1 cellular context compared by ENCODE assay signal in genomic region chr16:74984670-74985411, GRCh38.
TF ChIP-seq lines count a peak whose summit lies in the region.

A gene with protein sequence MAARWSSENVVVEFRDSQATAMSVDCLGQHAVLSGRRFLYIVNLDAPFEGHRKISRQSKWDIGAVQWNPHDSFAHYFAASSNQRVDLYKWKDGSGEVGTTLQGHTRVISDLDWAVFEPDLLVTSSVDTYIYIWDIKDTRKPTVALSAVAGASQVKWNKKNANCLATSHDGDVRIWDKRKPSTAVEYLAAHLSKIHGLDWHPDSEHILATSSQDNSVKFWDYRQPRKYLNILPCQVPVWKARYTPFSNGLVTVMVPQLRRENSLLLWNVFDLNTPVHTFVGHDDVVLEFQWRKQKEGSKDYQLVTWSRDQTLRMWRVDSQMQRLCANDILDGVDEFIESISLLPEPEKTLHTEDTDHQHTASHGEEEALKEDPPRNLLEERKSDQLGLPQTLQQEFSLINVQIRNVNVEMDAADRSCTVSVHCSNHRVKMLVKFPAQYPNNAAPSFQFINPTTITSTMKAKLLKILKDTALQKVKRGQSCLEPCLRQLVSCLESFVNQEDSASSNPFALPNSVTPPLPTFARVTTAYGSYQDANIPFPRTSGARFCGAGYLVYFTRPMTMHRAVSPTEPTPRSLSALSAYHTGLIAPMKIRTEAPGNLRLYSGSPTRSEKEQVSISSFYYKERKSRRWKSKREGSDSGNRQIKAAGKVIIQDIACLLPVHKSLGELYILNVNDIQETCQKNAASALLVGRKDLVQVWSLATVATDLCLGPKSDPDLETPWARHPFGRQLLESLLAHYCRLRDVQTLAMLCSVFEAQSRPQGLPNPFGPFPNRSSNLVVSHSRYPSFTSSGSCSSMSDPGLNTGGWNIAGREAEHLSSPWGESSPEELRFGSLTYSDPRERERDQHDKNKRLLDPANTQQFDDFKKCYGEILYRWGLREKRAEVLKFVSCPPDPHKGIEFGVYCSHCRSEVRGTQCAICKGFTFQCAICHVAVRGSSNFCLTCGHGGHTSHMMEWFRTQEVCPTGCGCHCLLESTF (minus strand): TSS chr16:74985123. CDS start chr16:74985017, 106 bp downstream.

TF ChIP-seq in HepG2, 621 proteins besides CTCF, POLR2A, EP300 and RAD21 (continued from another document and continues in another):
- TF ChIP-seq, protein P1, sequence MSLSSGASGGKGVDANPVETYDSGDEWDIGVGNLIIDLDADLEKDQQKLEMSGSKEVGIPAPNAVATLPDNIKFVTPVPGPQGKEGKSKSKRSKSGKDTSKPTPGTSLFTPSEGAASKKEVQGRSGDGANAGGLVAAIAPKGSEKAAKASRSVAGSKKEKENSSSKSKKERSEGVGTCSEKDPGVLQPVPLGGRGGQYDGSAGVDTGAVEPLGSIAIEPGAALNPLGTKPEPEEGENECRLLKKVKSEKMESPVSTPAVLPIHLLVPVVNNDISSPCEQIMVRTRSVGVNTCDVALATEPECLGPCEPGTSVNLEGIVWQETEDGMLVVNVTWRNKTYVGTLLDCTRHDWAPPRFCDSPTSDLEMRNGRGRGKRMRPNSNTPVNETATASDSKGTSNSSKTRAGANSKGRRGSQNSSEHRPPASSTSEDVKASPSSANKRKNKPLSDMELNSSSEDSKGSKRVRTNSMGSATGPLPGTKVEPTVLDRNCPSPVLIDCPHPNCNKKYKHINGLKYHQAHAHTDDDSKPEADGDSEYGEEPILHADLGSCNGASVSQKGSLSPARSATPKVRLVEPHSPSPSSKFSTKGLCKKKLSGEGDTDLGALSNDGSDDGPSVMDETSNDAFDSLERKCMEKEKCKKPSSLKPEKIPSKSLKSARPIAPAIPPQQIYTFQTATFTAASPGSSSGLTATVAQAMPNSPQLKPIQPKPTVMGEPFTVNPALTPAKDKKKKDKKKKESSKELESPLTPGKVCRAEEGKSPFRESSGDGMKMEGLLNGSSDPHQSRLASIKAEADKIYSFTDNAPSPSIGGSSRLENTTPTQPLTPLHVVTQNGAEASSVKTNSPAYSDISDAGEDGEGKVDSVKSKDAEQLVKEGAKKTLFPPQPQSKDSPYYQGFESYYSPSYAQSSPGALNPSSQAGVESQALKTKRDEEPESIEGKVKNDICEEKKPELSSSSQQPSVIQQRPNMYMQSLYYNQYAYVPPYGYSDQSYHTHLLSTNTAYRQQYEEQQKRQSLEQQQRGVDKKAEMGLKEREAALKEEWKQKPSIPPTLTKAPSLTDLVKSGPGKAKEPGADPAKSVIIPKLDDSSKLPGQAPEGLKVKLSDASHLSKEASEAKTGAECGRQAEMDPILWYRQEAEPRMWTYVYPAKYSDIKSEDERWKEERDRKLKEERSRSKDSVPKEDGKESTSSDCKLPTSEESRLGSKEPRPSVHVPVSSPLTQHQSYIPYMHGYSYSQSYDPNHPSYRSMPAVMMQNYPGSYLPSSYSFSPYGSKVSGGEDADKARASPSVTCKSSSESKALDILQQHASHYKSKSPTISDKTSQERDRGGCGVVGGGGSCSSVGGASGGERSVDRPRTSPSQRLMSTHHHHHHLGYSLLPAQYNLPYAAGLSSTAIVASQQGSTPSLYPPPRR (CRISPR knock-in tag; IDR thresholded peaks at IDR 0.05; ENCODE audit: borderline replicate concordance) = 0 out of 2 replicates have a peak, but pooled peaks have one; percentile 31
- TF ChIP-seq ZNF335 (CRISPR knock-in tag; IDR thresholded peaks at IDR 0.05) (peak; percentile 66; the same call in 1 of the 2 replicates), ZNF207 (IDR thresholded peaks at IDR 0.05; ENCODE audit: borderline replicate concordance) (no peak), TEAD2 (CRISPR knock-in tag; IDR thresholded peaks at IDR 0.05) (peak; percentile 11; the same call in 1 of the 2 replicates), GFI1 (CRISPR knock-in tag; IDR thresholded peaks at IDR 0.05; ENCODE audit: borderline replicate concordance) (peak; percentile 66; the same call in 1 of the 2 replicates), ZNF432 (CRISPR knock-in tag; IDR thresholded peaks at IDR 0.05; ENCODE audit: borderline replicate concordance) (no peak), FOXK2 (IDR thresholded peaks at IDR 0.05) (0 out of 2 replicates have a peak, but pooled peaks have one; percentile 51), KLF6 (CRISPR knock-in tag; IDR thresholded peaks at IDR 0.05) (peak; percentile 54), TCF12 (IDR thresholded peaks at IDR 0.05) (no peak), TCF12 (CRISPR knock-in tag; IDR thresholded peaks at IDR 0.05) (no peak), DNMT1 (CRISPR knock-in tag; IDR thresholded peaks at IDR 0.05) (no peak), MYC (CRISPR knock-in tag; IDR thresholded peaks at IDR 0.05; ENCODE audit: borderline replicate concordance) (peak; percentile 88), NR2F6 (IDR thresholded peaks at IDR 0.05) (no peak), NR2F6 (CRISPR knock-in tag; IDR thresholded peaks at IDR 0.05) (no peak), NFE2L2 (IDR thresholded peaks at IDR 0.05; ENCODE audit: low read length) (no peak), MED13 (CRISPR knock-in tag; IDR thresholded peaks at IDR 0.05) (peak; percentile 67; the same call in 1 of the 2 replicates), GATAD1 (CRISPR knock-in tag; IDR thresholded peaks at IDR 0.05) (peak; percentile 72), MIXL1 (CRISPR knock-in tag; IDR thresholded peaks at IDR 0.05) (0 out of 2 replicates have a peak, but pooled peaks have one; percentile 11), ZIK1 (CRISPR knock-in tag; IDR thresholded peaks at IDR 0.05; ENCODE audit: borderline replicate concordance, low read depth) (peak; percentile 28; the same call in 1 of the 2 replicates), POLR2AphosphoS5 (IDR thresholded peaks at IDR 0.05; ENCODE audit: low read depth, low read length) (peak; percentile 81), USF2 (IDR thresholded peaks at IDR 0.05; ENCODE audit: low read depth, low read length) (no peak), USF2 (CRISPR knock-in tag; IDR thresholded peaks at IDR 0.05; ENCODE audit: borderline replicate concordance) (no peak), KLF9 (CRISPR knock-in tag; IDR thresholded peaks at IDR 0.05; ENCODE audit: low read depth) (peak; percentile 99), ZNF232 (CRISPR knock-in tag; IDR thresholded peaks at IDR 0.05; ENCODE audit: borderline replicate concordance) (peak; percentile 50), KDM2A (CRISPR knock-in tag; IDR thresholded peaks at IDR 0.05; ENCODE audit: borderline replicate concordance, low read depth) (peak; percentile 95), ZNF367 (CRISPR knock-in tag; IDR thresholded peaks at IDR 0.05; ENCODE audit: borderline replicate concordance) (peak; percentile 70; the same call in 1 of the 2 replicates), NR2F2 (IDR thresholded peaks at IDR 0.05; ENCODE audit: borderline replicate concordance, low read depth) (no peak; the same call in 1 of the 2 replicates), RFX1 (IDR thresholded peaks at IDR 0.05) (no peak), MAZ (IDR thresholded peaks at IDR 0.05; ENCODE audit: borderline replicate concordance, low read depth, low read length) (peak; percentile 80), MAZ (CRISPR knock-in tag; IDR thresholded peaks at IDR 0.05; ENCODE audit: low read depth) (peak; percentile 89), BORCS8-MEF2B (CRISPR knock-in tag; IDR thresholded peaks at IDR 0.05) (peak; percentile 31; the same call in 1 of the 2 replicates), ZNF839 (CRISPR knock-in tag; IDR thresholded peaks at IDR 0.05; ENCODE audit: borderline replicate concordance) (no peak), ZBTB49 (CRISPR knock-in tag; IDR thresholded peaks at IDR 0.05; ENCODE audit: borderline replicate concordance) (no peak)
- TF ChIP-seq, protein P2, sequence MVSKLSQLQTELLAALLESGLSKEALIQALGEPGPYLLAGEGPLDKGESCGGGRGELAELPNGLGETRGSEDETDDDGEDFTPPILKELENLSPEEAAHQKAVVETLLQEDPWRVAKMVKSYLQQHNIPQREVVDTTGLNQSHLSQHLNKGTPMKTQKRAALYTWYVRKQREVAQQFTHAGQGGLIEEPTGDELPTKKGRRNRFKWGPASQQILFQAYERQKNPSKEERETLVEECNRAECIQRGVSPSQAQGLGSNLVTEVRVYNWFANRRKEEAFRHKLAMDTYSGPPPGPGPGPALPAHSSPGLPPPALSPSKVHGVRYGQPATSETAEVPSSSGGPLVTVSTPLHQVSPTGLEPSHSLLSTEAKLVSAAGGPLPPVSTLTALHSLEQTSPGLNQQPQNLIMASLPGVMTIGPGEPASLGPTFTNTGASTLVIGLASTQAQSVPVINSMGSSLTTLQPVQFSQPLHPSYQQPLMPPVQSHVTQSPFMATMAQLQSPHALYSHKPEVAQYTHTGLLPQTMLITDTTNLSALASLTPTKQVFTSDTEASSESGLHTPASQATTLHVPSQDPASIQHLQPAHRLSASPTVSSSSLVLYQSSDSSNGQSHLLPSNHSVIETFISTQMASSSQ (IDR thresholded peaks at IDR 0.05; ENCODE audit: low read depth) = no peak; the same call in 1 of the 2 replicates
- TF ChIP-seq, protein P2 (CRISPR knock-in tag; IDR thresholded peaks at IDR 0.05; ENCODE audit: borderline replicate concordance) = peak; percentile 64
- TF ChIP-seq, protein P3, sequence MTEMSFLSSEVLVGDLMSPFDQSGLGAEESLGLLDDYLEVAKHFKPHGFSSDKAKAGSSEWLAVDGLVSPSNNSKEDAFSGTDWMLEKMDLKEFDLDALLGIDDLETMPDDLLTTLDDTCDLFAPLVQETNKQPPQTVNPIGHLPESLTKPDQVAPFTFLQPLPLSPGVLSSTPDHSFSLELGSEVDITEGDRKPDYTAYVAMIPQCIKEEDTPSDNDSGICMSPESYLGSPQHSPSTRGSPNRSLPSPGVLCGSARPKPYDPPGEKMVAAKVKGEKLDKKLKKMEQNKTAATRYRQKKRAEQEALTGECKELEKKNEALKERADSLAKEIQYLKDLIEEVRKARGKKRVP (CRISPR knock-in tag; IDR thresholded peaks at IDR 0.05) = peak in 1 of 2 experiments; percentile 66; a peak in 2 of 4 replicates
